18 cellular contexts compared by ENCODE assay signal in the genomic region with DNA sequence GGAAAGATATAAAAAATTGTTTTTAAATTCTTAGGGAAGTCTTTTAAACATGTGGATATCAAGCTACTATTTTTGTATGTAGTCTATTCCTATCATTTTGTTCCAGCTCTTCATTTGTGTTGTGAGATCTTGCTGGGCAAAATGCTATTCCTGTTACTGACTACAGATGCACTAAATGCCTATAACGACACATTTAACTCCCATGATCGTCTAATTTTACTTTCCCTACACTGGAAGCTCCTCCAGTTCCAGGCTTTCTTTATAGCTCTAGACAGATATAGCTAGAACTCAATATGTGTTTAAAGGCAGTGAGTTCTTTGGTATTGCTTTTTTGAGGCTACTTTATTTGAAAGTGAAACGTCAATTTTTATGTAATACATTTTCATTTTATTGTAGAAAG.
DNase-seq lines count a peak whose midpoint lies in the region; TF ChIP-seq lines count a peak whose summit lies in the region.
"Had no signal": no experiment of that assay in that cellular context is flagged by ENCODE, and none has a peak within 500 bp of the region (broad histone marks: within the 10 kb centered on the region; RNA-seq: fewer than 3 reads in every experiment).

No MANE protein-coding gene starts in this region.

- H3K79me2 ChIP-seq in GM23248 (ENCODE audit: insufficient read depth) = no peaks in the 10 kb centered on the region
- no peaks in the 10 kb centered on the region for H3K79me2 ChIP-seq in fibroblast of lung (ENCODE audit: control insufficient read depth, insufficient read depth, low read length)

- peaks cover 37% of the 10 kb centered on the region for H3K4me1 Mint-ChIP-seq in osteocyte (ENCODE audit: unreplicated experiment)
- H3K4me1 Mint-ChIP-seq: CD4-positive, alpha-beta memory T cell had no signal

- no peaks in the 10 kb centered on the region for H3K9me2 ChIP-seq in GM23248 (ENCODE audit: insufficient read depth)

- H4K20me1 ChIP-seq in GM23248 (ENCODE audit: insufficient read depth) (no peaks in the 10 kb centered on the region), fibroblast of lung (ENCODE audit: control insufficient read depth, extremely low read depth, insufficient read depth, low read length) (no peaks in the 10 kb centered on the region)

- peaks cover 3% of the 10 kb centered on the region for H3K36me3 Mint-ChIP-seq in osteocyte (ENCODE audit: unreplicated experiment)
- H3K36me3 Mint-ChIP-seq: CD4-positive, alpha-beta memory T cell had no signal

- H3K36me3 ChIP-seq in GM23248 (ENCODE audit: low read depth) = peaks cover 6% of the 10 kb centered on the region; the same call in 1 of the 2 replicates
- H3K36me3 ChIP-seq in fibroblast of lung (ENCODE audit: control insufficient read depth, insufficient read depth, low read length) = no peaks in the 10 kb centered on the region
- H3K36me3 ChIP-seq: BE2C had no signal

- H3K9me3 Mint-ChIP-seq in osteocyte (ENCODE audit: unreplicated experiment) = peaks cover 11% of the 10 kb centered on the region
- H3K9me3 Mint-ChIP-seq: CD4-positive, alpha-beta memory T cell had no signal

- peak overlapping the region; percentile 58 for H3K27ac Mint-ChIP-seq in osteocyte (ENCODE audit: unreplicated experiment)
- H3K27ac Mint-ChIP-seq: CD4-positive, alpha-beta memory T cell; GM23338 had no signal

- peaks cover 38% of the 10 kb centered on the region for H3F3A ChIP-seq in GM23248 (ENCODE audit: insufficient read depth)

- no peak for TF ChIP-seq CTCF in fibroblast of lung (conservative IDR thresholded peaks at IDR 0.05 in 1 of 2, IDR thresholded peaks at IDR 0.05 in 1 of 2; ENCODE audit: low read depth in 1 of 2, low read length in 2 of 2)
- no peak for TF ChIP-seq CTCF in osteocyte (IDR thresholded peaks at IDR 0.05)

- DNase-seq in GM23248 (peak; percentile 0), M059J (ENCODE audit: low read depth) (peak; percentile 14), fibroblast of lung (ENCODE audit: low read depth in 2 of 2) (no peak), osteocyte (ENCODE audit: extremely low spot score, unreplicated experiment) (no peak), NCI-H1694 (lab: John Stamatoyannopoulos, UW) (no peak), NCI-H1105 (lab: John Stamatoyannopoulos, UW) (no peak), D341Med (ENCODE audit: low spot score) (no peak)
- no peak for DNase-seq in stimulated activated naive CD4-positive, alpha-beta T cell (lab: John Stamatoyannopoulos, UW)
- DNase-seq: BE2C; CD4-positive, alpha-beta memory T cell; DND-41; GDM1; KG1; NCI-H1092; NCI-H1694 treated with DMSO at 0.1 percent for 48 hours; NCI-H748 treated with DMSO at 0.1 percent for 48 hours; SHP77 had no signal

- H3K4me1 ChIP-seq in GM23248 (ENCODE audit: insufficient read depth) (peaks cover 42% of the 10 kb centered on the region), fibroblast of lung (ENCODE audit: control insufficient read depth, extremely low read depth, insufficient read depth, low read length) (peaks cover 9% of the 10 kb centered on the region)
- H3K4me1 ChIP-seq: BE2C had no signal

- no peaks in the 10 kb centered on the region for H3K9me3 ChIP-seq in GM23248 (ENCODE audit: low read depth)
- no peaks in the 10 kb centered on the region for H3K9me3 ChIP-seq in fibroblast of lung (ENCODE audit: control insufficient read depth, insufficient read depth, low read depth, low read length)
- H3K9me3 ChIP-seq: BE2C had no signal

- H3K9ac ChIP-seq in GM23248 (no peak overlapping the region), fibroblast of lung (ENCODE audit: insufficient read depth, low read length) (peak overlapping the region; percentile 22)

- H3K27ac ChIP-seq in GM23248 (peak overlapping the region; percentile 29), fibroblast of lung (ENCODE audit: insufficient read depth, low read length) (peak overlapping the region; percentile 43)

- H2AFZ ChIP-seq in GM23248 = peak overlapping the region; percentile 67; the same call in 1 of the 2 replicates
- peak overlapping the region; percentile 17 for H2AFZ ChIP-seq in fibroblast of lung (ENCODE audit: low read length)
- H2AFZ ChIP-seq: GM23338 had no signal

- H3K27me3 Mint-ChIP-seq in osteocyte (ENCODE audit: unreplicated experiment) = no peaks in the 10 kb centered on the region

- H3K27me3 ChIP-seq in GM23248 (replicated peaks; ENCODE audit: insufficient read depth) (no peaks in the 10 kb centered on the region), fibroblast of lung (ENCODE audit: control insufficient read depth, insufficient read depth, low read length) (no peaks in the 10 kb centered on the region)
- H3K27me3 ChIP-seq: BE2C had no signal

- H3K4me3 ChIP-seq in GM23248 = no peak overlapping the region
- H3K4me3 ChIP-seq in fibroblast of lung (replicated peaks in 1 of 4; ENCODE audit: control extremely low read depth in 1 of 4, insufficient read depth in 1 of 4, low read depth in 3 of 4, low read length in 4 of 4) = no peak overlapping the region
- H3K4me3 ChIP-seq: GM23338 had no signal

- H3K4me3 Mint-ChIP-seq in osteocyte (ENCODE audit: unreplicated experiment) = no peak overlapping the region
- H3K4me3 Mint-ChIP-seq: CD4-positive, alpha-beta memory T cell; GM23338 had no signal

- H3K4me2 ChIP-seq in GM23248 (ENCODE audit: unreplicated experiment) (no peak overlapping the region), fibroblast of lung (ENCODE audit: extremely low read depth, insufficient read depth, low read length) (peak overlapping the region; percentile 51)
- H3K4me2 ChIP-seq: GM23338 had no signal

- WGBS in GM23248 (ENCODE audit: low coverage in 1 of 2, low lambda C conversion rate in 2 of 2, missing lambda C conversion rate in 2 of 2), 2 experiments = 80 to 89% methylated on average over 3 of the region's 3 CpGs

- in situ Hi-C loops in GM23248 (cut with MboI) = no loop called here

Comparison
In these comparisons a context has a peak if more than half of its experiments do, and no peak if none do; other contexts are left out.
1. DNase-seq: peak in GM23248 (single experiment) and M059J (single experiment); none in fibroblast of lung (0 of 2), osteocyte (single experiment), NCI-H1694 (single experiment), NCI-H1105 (single experiment), D341Med (single experiment) and stimulated activated naive CD4-positive, alpha-beta T cell (0 of 6).